Comparison of ENCODE assay signal across 9 cellular contexts in the genomic region with DNA sequence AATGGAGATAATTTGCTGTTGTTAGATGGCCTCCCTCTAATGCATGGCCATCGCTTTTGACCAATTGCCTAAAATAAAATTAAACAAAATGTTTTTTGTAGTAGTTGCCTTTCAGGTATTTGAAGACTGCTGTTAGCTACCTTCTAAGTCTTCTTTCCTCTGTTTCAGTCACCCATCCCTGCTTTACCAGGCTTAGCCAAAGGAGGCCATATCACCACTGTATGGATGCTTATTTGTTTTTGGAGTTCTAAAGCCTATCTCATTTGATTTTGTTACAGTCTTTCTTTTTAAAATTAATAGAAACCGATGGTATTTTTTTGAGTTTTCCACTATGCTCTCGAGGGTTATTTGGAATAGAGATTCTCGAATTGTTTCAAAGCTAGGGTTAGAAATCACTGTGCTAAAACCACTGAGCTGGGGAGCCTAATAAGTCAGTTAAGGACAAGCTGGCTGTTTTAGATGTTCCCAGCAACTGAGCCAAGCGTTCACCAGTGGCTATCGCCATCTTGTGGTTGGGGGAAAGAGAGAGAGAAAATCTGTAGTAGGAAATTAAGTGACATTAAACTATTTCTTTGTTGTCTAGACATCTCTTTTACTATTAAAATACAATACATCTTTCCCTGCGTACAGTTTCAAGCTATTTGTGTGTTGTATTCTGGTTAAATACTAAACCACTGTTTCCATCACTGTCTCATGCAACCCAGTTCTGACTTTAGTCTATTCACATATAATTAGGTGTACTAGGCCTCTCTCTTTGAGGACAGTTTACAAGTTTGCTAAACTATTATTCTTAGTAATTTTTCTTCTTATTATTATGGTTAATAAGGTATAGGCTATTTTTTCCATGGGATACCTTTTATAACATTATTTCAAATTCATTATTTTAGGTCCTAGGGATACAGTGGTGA. TPM values are rescaled to one million over a fixed set of nuclear protein-coding genes. Genes with fewer than 3 reads are reported as not detected.
DNase-seq lines count a peak whose midpoint lies in the region; ATAC-seq, FAIRE-seq and TF ChIP-seq lines count a peak whose summit lies in the region.
"Had no signal": no experiment of that assay in that cellular context is flagged by ENCODE, and none has a peak within 500 bp of the region (broad histone marks: within the 10 kb centered on the region; RNA-seq: fewer than 3 reads in every experiment).

No MANE protein-coding gene starts in this region.

- ATAC-seq in GM18867 (IDR thresholded peaks at IDR 0.05; ENCODE audit: unreplicated experiment) (peak; percentile 75), GM12878 (peak; percentile 80), upper lobe of left lung (ENCODE audit: low FRiP score in 2 of 2) (peak in 1 of 2 donors; percentile 41)

- H3K9me1 ChIP-seq in keratinocyte (ENCODE audit: control insufficient read depth, extremely low read depth, insufficient read depth, low read length), result no peaks in the 10 kb centered on the region

- SMC1A ChIA-PET in GM12878 (lab: Charles Lee; ENCODE audit: uncharacterized antibody, unreplicated experiment), result interaction anchor here (0.7 to 2.4 kb wide), 9 partner anchors 11 to 647 kb away, joined by 3 to 18 read pairs (median 4); no protein-coding TSS in a partner anchor

- in situ Hi-C loops in GM12878 (cut with MboI), result no loop called here

- no peak overlapping the region for H3K4me2 ChIP-seq in GM12878 (ENCODE audit: control insufficient read depth, insufficient read depth)
- H3K4me2 ChIP-seq in keratinocyte (ENCODE audit: control insufficient read depth, extremely low read depth, insufficient read depth, low read depth, low read length), result no peak overlapping the region

- H3K4me3 ChIP-seq in GM12878 (no peak overlapping the region), keratinocyte (ENCODE audit: control insufficient read depth in 2 of 3, extremely low read depth in 1 of 3, insufficient read depth in 2 of 3, low read depth in 1 of 3, low read length in 3 of 3) (no peak overlapping the region), upper lobe of left lung (no peak overlapping the region)
- H3K4me3 ChIP-seq: skin epidermis had no signal

- TF ChIP-seq POLR2A in GM12878 (IDR thresholded peaks at IDR 0.05; ENCODE audit: low read depth, low read length) (no peak), upper lobe of left lung (IDR thresholded peaks at IDR 0.05) (no peak)

- TF ChIP-seq EP300 in GM12878 (IDR thresholded peaks at IDR 0.05; ENCODE audit: borderline replicate concordance in 1 of 2, control insufficient read depth in 1 of 2, low read depth in 2 of 2, low read length in 2 of 2) (no peak), upper lobe of left lung (IDR thresholded peaks at IDR 0.05) (no peak)

- no peak overlapping the region for H3K27ac ChIP-seq in GM12878 (ENCODE audit: control insufficient read depth, insufficient read depth)
- H3K27ac ChIP-seq in keratinocyte (ENCODE audit: control insufficient read depth, insufficient read depth, low read length), result no peak overlapping the region
- no peak overlapping the region for H3K27ac ChIP-seq in upper lobe of left lung
- H3K27ac ChIP-seq: skin epidermis had no signal

- WGBS in GM12878 (ENCODE audit: insufficient coverage, insufficient replicate concordance, low lambda C conversion rate, missing lambda C conversion rate), result 7% methylated on average over 7 of the region's 7 CpGs
- 27 to 32% methylated on average over 7 of the region's 7 CpGs for WGBS in upper lobe of left lung, 2 donors

- POLR2A ChIA-PET in GM12878 (lab: Charles Lee), result no interaction called here

- H4K20me1 ChIP-seq in GM12878 (ENCODE audit: control insufficient read depth, insufficient read depth) (no peaks in the 10 kb centered on the region), keratinocyte (ENCODE audit: control insufficient read depth, extremely low read depth, insufficient read depth, low read length) (no peaks in the 10 kb centered on the region)

- H3K36me3 ChIP-seq in GM12878 (ENCODE audit: control insufficient read depth in 2 of 2, insufficient read depth in 2 of 2, low read length in 1 of 2) (no peaks in the 10 kb centered on the region), keratinocyte (ENCODE audit: control insufficient read depth in 2 of 2, extremely low read depth in 1 of 2, insufficient read depth in 2 of 2, low read length in 2 of 2) (no peaks in the 10 kb centered on the region), upper lobe of left lung (no peaks in the 10 kb centered on the region)

- H3K9me3 ChIP-seq in GM12878 (replicated peaks; ENCODE audit: control insufficient read depth, insufficient read depth, low read length), result no peaks in the 10 kb centered on the region
- no peaks in the 10 kb centered on the region for H3K9me3 ChIP-seq in keratinocyte (ENCODE audit: control insufficient read depth, low read depth, low read length)
- H3K9me3 ChIP-seq in upper lobe of left lung, result no peaks in the 10 kb centered on the region

- no TSS peak for BruUV-seq in GM12878 (replicated peaks; lab: Mats Ljungman, UMichigan)

- FAIRE-seq in GM12878 (lab: Jason Lieb, UNC) (peak; percentile 68), keratinocyte (lab: Jason Lieb, UNC) (no peak)

- CTCF ChIA-PET in GM12878 (lab: Yijun Ruan, JAX), result interaction anchor here (0.6 to 3.4 kb wide), 10 partner anchors 9 to 614 kb away, joined by 3 to 45 read pairs (median 5); no protein-coding TSS in a partner anchor

- intact Hi-C loops in GM12878 (cut with micrococcal nuclease; ENCODE audit: unreplicated experiment), result loop anchor here (1.0 to 10.0 kb wide), 3 partner anchors 114 to 612 kb away; no protein-coding TSS in a partner anchor

- H3K27me3 ChIP-seq in GM12878 (replicated peaks in 1 of 2; ENCODE audit: control insufficient read depth in 2 of 2, insufficient read depth in 2 of 2, low read length in 1 of 2) (no peaks in the 10 kb centered on the region), keratinocyte (ENCODE audit: control insufficient read depth, extremely low read depth, insufficient read depth, low read length) (no peaks in the 10 kb centered on the region), upper lobe of left lung (no peaks in the 10 kb centered on the region)

- peak; percentile 62 for TF ChIP-seq RAD21 in GM12878 (IDR thresholded peaks at IDR 0.05; ENCODE audit: insufficient read depth, low read depth, low read length)

- DNase-seq in COR-L47 (lab: John Stamatoyannopoulos, UW) (peak; percentile 13), NCI-H226 (peak; percentile 22), GM12878 (ENCODE audit: low read depth, low spot score) (peak; percentile 4), keratinocyte (ENCODE audit: low read depth, low spot score) (no peak), upper lobe of left lung (no peak), occipital lobe (lab: John Stamatoyannopoulos, UW) (no peak), GM19240 (ENCODE audit: insufficient read length, low spot score) (no peak)

- peak; percentile 50 to 74 (median 59) for TF ChIP-seq CTCF in GM12878 (IDR thresholded peaks at IDR 0.05 in 2 of 3, conservative IDR thresholded peaks at IDR 0.05 in 1 of 3; ENCODE audit: control insufficient read depth in 2 of 3, extremely low read depth in 1 of 3, insufficient read depth in 1 of 3, low read depth in 3 of 3, low read length in 3 of 3)
- peak; percentile 58 to 75 (median 60) for TF ChIP-seq CTCF in keratinocyte (optimal IDR thresholded peaks at IDR 0.05 in 1 of 3, IDR thresholded peaks at IDR 0.05 in 1 of 3, conservative IDR thresholded peaks at IDR 0.05 in 1 of 3; ENCODE audit: extremely low read depth in 1 of 3, insufficient read depth in 2 of 3, low read length in 3 of 3)
- peak in 4 of 6 experiments; percentile 21 to 46 (median 32) for TF ChIP-seq CTCF in upper lobe of left lung (IDR thresholded peaks at IDR 0.05)

- RAD21 ChIA-PET in GM12878 (lab: Charles Lee; ENCODE audit: unreplicated experiment), result interaction anchor here (0.9 to 1.2 kb wide), 3 partner anchors 114 to 609 kb away, joined by 3 to 11 read pairs (median 4); no protein-coding TSS in a partner anchor

- H3K9ac ChIP-seq in GM12878 (ENCODE audit: control insufficient read depth, insufficient read depth, low read length) (no peak overlapping the region), keratinocyte (ENCODE audit: control insufficient read depth, extremely low read depth, insufficient read depth, low read length) (no peak overlapping the region)

- no peaks in the 10 kb centered on the region for H3K79me2 ChIP-seq in GM12878 (ENCODE audit: control insufficient read depth, insufficient read depth, low read length)
- H3K79me2 ChIP-seq in keratinocyte (ENCODE audit: control insufficient read depth, insufficient read depth, low read length), result no peaks in the 10 kb centered on the region

- H3K4me1 ChIP-seq in GM12878 (ENCODE audit: control insufficient read depth, insufficient read depth, low read length) (no peaks in the 10 kb centered on the region), keratinocyte (ENCODE audit: control insufficient read depth, extremely low read depth, insufficient read depth, low read length) (no peaks in the 10 kb centered on the region), upper lobe of left lung (no peaks in the 10 kb centered on the region)

- H2AFZ ChIP-seq in GM12878 (ENCODE audit: control insufficient read depth, low read depth, low read length), result no peak overlapping the region
- H2AFZ ChIP-seq in keratinocyte (ENCODE audit: control insufficient read depth, low read length), result no peak overlapping the region

- dilution Hi-C loops in keratinocyte (cut with MboI; ENCODE audit: extremely low pct_ligation_motif_present, low sequenced_read_pairs), result no loop called here

RNA-seq across cellular contexts. Expression of gene GPR158, which starts 52.2 kb away (rescaled TPM):
- total RNA-seq in GM12878 (2013; cell fraction: nucleolus; rRNA removed), result not detected in 2 replicates
- total RNA-seq in GM12878 (2014; rRNA removed) (not detected in 2 replicates), GM12878 (2014; rRNA removed; fragmentation: Illumina TruSeq; extraction: Trizol) (not detected in 2 replicates), GM12878 (2021) (not detected in 2 replicates), upper lobe of left lung (under 1 TPM in 2 of 6 donors, not detected in 4; 0.03 to 0.09 TPM), occipital lobe (6.1 TPM)
- polyA plus RNA-seq in GM12878 (2011; ENCODE audit: low read depth), result not detected
- polyA plus RNA-seq in GM12878 (2011; rRNA removed) (not detected in 2 replicates), GM12878 (2014; fragmentation: Illumina TruSeq; extraction: Trizol) (not detected in 2 replicates), GM12878 (2014; fragmentation: Nextera tagmentation; extraction: Ambion mirVana) (not detected), GM12878 (2014; rRNA removed) (not detected in 2 replicates), GM12878 (2016; fragmentation: Nextera tagmentation; extraction: Ambion mirVana) (not detected), keratinocyte (not detected in 3 replicates)
- polyA plus RNA-seq in GM12878 (2011; cell fraction: cytosol; rRNA removed), result not detected in 2 replicates
- polyA plus RNA-seq in GM12878 (2011; cell fraction: nucleus; rRNA removed), result 0.03 TPM in 1 of 2 replicates, not detected in the other
- polyA plus RNA-seq in GM12878 (2012), result not detected in 2 replicates
- not detected in 2 replicates for polyA minus RNA-seq in GM12878 (2011; rRNA and poly(A)+ RNA removed)
- polyA minus RNA-seq in GM12878 (2011; cell fraction: cytosol; rRNA and poly(A)+ RNA removed), result not detected in 2 replicates
- polyA minus RNA-seq in GM12878 (2011; cell fraction: nucleus; rRNA and poly(A)+ RNA removed), result not detected in 2 replicates
- polyA plus RNA-seq in keratinocyte (2011; ENCODE audit: low read depth), result not detected
- not detected in 2 replicates for polyA plus RNA-seq in keratinocyte (2011; cell fraction: cytosol; rRNA removed)
- not detected in 2 replicates for polyA plus RNA-seq in keratinocyte (2011; cell fraction: nucleus; rRNA removed)
- not detected in 2 replicates for polyA plus RNA-seq in keratinocyte (2012; ENCODE audit: low replicate concordance)
- not detected in 3 replicates for polyA minus RNA-seq in keratinocyte
- not detected for polyA minus RNA-seq in keratinocyte (2011; cell fraction: cytosol; rRNA and poly(A)+ RNA removed)
- not detected in 2 replicates for polyA minus RNA-seq in keratinocyte (2011; cell fraction: nucleus; rRNA and poly(A)+ RNA removed)

Comparison
In these comparisons a context has a peak if more than half of its experiments do, and no peak if none do; other contexts are left out.
1. DNase-seq: peak in COR-L47 (single experiment), NCI-H226 (single experiment) and GM12878 (single experiment); none in keratinocyte (single experiment), upper lobe of left lung (0 of 2), occipital lobe (single experiment) and GM19240 (single experiment).
2. Peak in every context shown above with its lines, with median percentiles within 50 percentile points of each other: CTCF ChIP-seq.